18 cellular contexts compared by ENCODE assay signal in the genomic region with DNA sequence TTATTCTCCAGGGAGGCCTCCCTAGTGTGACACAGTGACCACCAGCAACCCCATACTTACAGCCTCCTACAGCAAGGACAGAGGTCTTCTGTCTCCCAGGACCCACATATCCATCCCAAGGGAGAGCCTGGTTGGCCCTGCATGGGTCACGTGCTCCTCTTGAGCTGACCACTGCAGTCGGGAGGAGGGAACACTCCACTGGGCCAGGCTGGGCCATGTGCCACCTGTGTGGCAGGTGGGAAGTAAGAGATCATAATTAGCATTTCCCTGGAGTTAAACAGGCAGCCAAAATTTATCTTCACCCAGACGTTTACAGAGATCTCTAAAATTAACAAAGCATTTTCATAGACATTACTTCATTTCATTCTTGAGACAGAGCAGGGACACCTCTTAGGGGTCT. TPM values are rescaled to one million over a fixed set of nuclear protein-coding genes. Genes with fewer than 3 reads are reported as not detected.
"Had no signal": no experiment of that assay in that cellular context is flagged by ENCODE, and none has a peak within 500 bp of the region (broad histone marks: within the 10 kb centered on the region; RNA-seq: fewer than 3 reads in every experiment).

No MANE protein-coding gene starts in this region.

- H3K27ac ChIP-seq: colonic mucosa, foreskin keratinocyte, thyroid gland had no signal

- ATAC-seq: activated naive CD8-positive, alpha-beta T cell treated with anti-CD3 and anti-CD28 coated beads, Interleukin-2, amount 50 U/mL, for 24 hours; foreskin keratinocyte; left lobe of liver; WTC11 had no signal

- H3K4me3 ChIP-seq: colonic mucosa, lung, thyroid gland had no signal

- DNase-seq: activated CD4-positive, alpha-beta T cell treated with anti-CD3 and anti-CD28 coated beads for 36 hours; activated CD4-positive, alpha-beta T cell treated with anti-CD3 and anti-CD28 coated beads, Interleukin-2, amount 50 U/mL, for 48 hours; activated naive CD4-positive, alpha-beta T cell treated with anti-CD3 and anti-CD28 coated beads, Interleukin-2, amount 10 ng/mL, durations not matched to agents 7 days and 5 days; activated naive CD8-positive, alpha-beta T cell treated with anti-CD3 and anti-CD28 coated beads, Interleukin-2, amount 50 U/mL, for 24 hours; anterior cingulate cortex; caudate nucleus; colonic mucosa; foreskin keratinocyte; head of caudate nucleus; kidney; midbrain; nephron progenitor cell; nucleus accumbens; stimulated activated naive CD4-positive, alpha-beta T cell treated with Interleukin-2 at 50 U/mL for 16 hours; thyroid gland had no signal

- H3K36me3 ChIP-seq: colonic mucosa, thyroid gland had no signal

- H3K27me3 ChIP-seq: colonic mucosa, foreskin keratinocyte, thyroid gland had no signal

- H3K4me1 ChIP-seq: colonic mucosa, foreskin keratinocyte had no signal

- H3K9me3 ChIP-seq: colonic mucosa, thyroid gland had no signal

RNA-seq across cellular contexts. Expression of a gene that starts 39.7 kb away (rescaled TPM):
- total RNA-seq: foreskin keratinocyte had no signal
